8 cellular contexts compared by ENCODE assay signal in genomic region chr1:159891275-159892157, GRCh38. TPM values are rescaled to one million over a fixed set of nuclear protein-coding genes. Genes with fewer than 3 reads are reported as not detected.
DNase-seq lines count a peak whose midpoint lies in the region; ATAC-seq and TF ChIP-seq lines count a peak whose summit lies in the region.

No MANE protein-coding gene starts in this region.

- DNase-seq in AG09309 (ENCODE audit: low read depth) (peak; percentile 61), NCI-H510A treated with DMSO at 0.1 percent for 48 hours (lab: John Stamatoyannopoulos, UW) (peak; percentile 87), choroid plexus epithelial cell (ENCODE audit: low read depth) (peak; percentile 94), lower leg skin (ENCODE audit: low spot score in 2 of 2) (peak; percentile 81 to 94)
- peak; percentile 92 for DNase-seq in activated CD4-positive, alpha-beta T cell treated with anti-CD3 and anti-CD28 coated beads, Interleukin-2, amount 10 ng/mL, durations not matched to agents 24 days and 14 days
- peak; percentile 54 to 67 (median 60) for DNase-seq in stimulated activated CD4-positive, alpha-beta T cell treated with anti-CD3 and anti-CD28 coated beads, TNF-alpha, amount 100 ng/mL, for 48 hours (ENCODE audit: low read depth in 3 of 3)

- no peak overlapping the region for H3K4me3 Mint-ChIP-seq in activated CD4-positive, alpha-beta T cell treated with anti-CD3 and anti-CD28 coated beads, Interleukin-2, amount 10 ng/mL, durations not matched to agents 24 days and 14 days

- 46% methylated on average over 7 of the region's 7 CpGs for WGBS in lower leg skin, 2 donors

- H3K9me3 Mint-ChIP-seq in activated CD4-positive, alpha-beta T cell treated with anti-CD3 and anti-CD28 coated beads, Interleukin-2, amount 10 ng/mL, durations not matched to agents 24 days and 14 days = no peaks in the 10 kb centered on the region

- no peak for TF ChIP-seq POLR2A in lower leg skin (IDR thresholded peaks at IDR 0.05)

- H3K36me3 Mint-ChIP-seq in activated CD4-positive, alpha-beta T cell treated with anti-CD3 and anti-CD28 coated beads, Interleukin-2, amount 10 ng/mL, durations not matched to agents 24 days and 14 days (ENCODE audit: low read depth) = no peaks in the 10 kb centered on the region

- ATAC-seq in GM18907 (IDR thresholded peaks at IDR 0.05; ENCODE audit: unreplicated experiment) = peak; percentile 79
- peak; percentile 73 for ATAC-seq in HG03442 (IDR thresholded peaks at IDR 0.05; ENCODE audit: unreplicated experiment)

- H3K27ac Mint-ChIP-seq in activated CD4-positive, alpha-beta T cell treated with anti-CD3 and anti-CD28 coated beads, Interleukin-2, amount 10 ng/mL, durations not matched to agents 24 days and 14 days = no peak overlapping the region

- H3K27me3 Mint-ChIP-seq in activated CD4-positive, alpha-beta T cell treated with anti-CD3 and anti-CD28 coated beads, Interleukin-2, amount 10 ng/mL, durations not matched to agents 24 days and 14 days = peaks cover 27% of the 10 kb centered on the region

- TF ChIP-seq CTCF in AG09309 (IDR thresholded peaks at IDR 0.05; ENCODE audit: control insufficient read depth, insufficient read depth, low read depth, low read length, missing control alignments) (peak; percentile 100), choroid plexus epithelial cell (conservative IDR thresholded peaks at IDR 0.05; ENCODE audit: low read depth, low read length) (peak; percentile 99), lower leg skin (IDR thresholded peaks at IDR 0.05) (peak in 1 of 3 donors; percentile 64)

- H3K4me3 ChIP-seq in AG09309 (ENCODE audit: control insufficient read depth, low read depth, low read length) (no peak overlapping the region), choroid plexus epithelial cell (ENCODE audit: low read depth, low read length) (no peak overlapping the region), lower leg skin (ENCODE audit: low read depth, poor library complexity, severe bottlenecking) (no peak overlapping the region)

- peaks cover 13% of the 10 kb centered on the region for H3K4me1 Mint-ChIP-seq in activated CD4-positive, alpha-beta T cell treated with anti-CD3 and anti-CD28 coated beads, Interleukin-2, amount 10 ng/mL, durations not matched to agents 24 days and 14 days

- intact Hi-C loops in activated CD4-positive, alpha-beta T cell treated with anti-CD3 and anti-CD28 coated beads, Interleukin-2, amount 10 ng/mL, durations not matched to agents 24 days and 14 days (cut with micrococcal nuclease) = loop anchor here (1.0 to 5.0 kb wide), 5 partner anchors 39 to 115 kb away; partner anchors contain the start of gene DUSP23
- intact Hi-C loops in lower leg skin (cut with DNase I; ENCODE audit: low total_unique reads) = loop anchor here (2.0 kb wide), 1 partner anchor 93 kb away; no protein-coding TSS in a partner anchor

RNA-seq across cellular contexts. Expression of gene CFAP45, which starts 8.4 kb away (rescaled TPM):
- total RNA-seq in activated CD4-positive, alpha-beta T cell treated with anti-CD3 and anti-CD28 coated beads, Interleukin-2, amount 10 ng/mL, durations not matched to agents 24 days and 14 days = 1.5 TPM in 2 replicates
- total RNA-seq in lower leg skin = 1 to 10 TPM in 1 of 4 donors, under 1 TPM in 3; 0.46 to 3.0 (median 0.66) TPM

RNA-seq across cellular contexts. Expression of gene VSIG8, which starts 29.1 kb away (rescaled TPM):
- not detected in 2 replicates for total RNA-seq in activated CD4-positive, alpha-beta T cell treated with anti-CD3 and anti-CD28 coated beads, Interleukin-2, amount 10 ng/mL, durations not matched to agents 24 days and 14 days
- 10 to 100 TPM; 14.6 to 54.5 (median 43.1) TPM for total RNA-seq in lower leg skin

RNA-seq across cellular contexts. Expression of gene TAGLN2, which starts 33.8 kb away (rescaled TPM):
- 488 and 517 TPM in 2 replicates for total RNA-seq in activated CD4-positive, alpha-beta T cell treated with anti-CD3 and anti-CD28 coated beads, Interleukin-2, amount 10 ng/mL, durations not matched to agents 24 days and 14 days
- total RNA-seq in lower leg skin = 100 to 1,000 TPM; 244 to 413 (median 306) TPM

RNA-seq across cellular contexts. Expression of gene IGSF9, which starts 53.9 kb away (rescaled TPM):
- not detected in 2 replicates for total RNA-seq in activated CD4-positive, alpha-beta T cell treated with anti-CD3 and anti-CD28 coated beads, Interleukin-2, amount 10 ng/mL, durations not matched to agents 24 days and 14 days
- total RNA-seq in lower leg skin = 10 to 100 TPM; 17.7 to 29.6 (median 19.6) TPM

Comparison
In these comparisons a context has a peak if more than half of its experiments do, and no peak if none do; other contexts are left out.
1. RNA of gene VSIG8, which starts 29.1 kb away (total RNA-seq): 14.6 to 54.5 TPM in lower leg skin; not detected in activated CD4-positive, alpha-beta T cell treated with anti-CD3 and anti-CD28 coated beads, Interleukin-2, amount 10 ng/mL, durations not matched to agents 24 days and 14 days; every median in the first group is over 10 times any median in the second.
2. Peak in every context shown above with its lines, with median percentiles within 50 percentile points of each other: DNase-seq.